Comparison of ENCODE assay signal across 7 cellular contexts in genomic region chr11:119337581-119338317, GRCh38. TPM values are rescaled to one million over a fixed set of nuclear protein-coding genes. Genes with fewer than 3 reads are reported as not detected.
DNase-seq lines count a peak whose midpoint lies in the region; ATAC-seq and TF ChIP-seq lines count a peak whose summit lies in the region.

No MANE protein-coding gene starts in this region.

- H3K27me3 ChIP-seq in iPS-15b (ENCODE audit: control insufficient read depth, insufficient read depth, low read length) (peaks cover 30% of the 10 kb centered on the region), thoracic aorta (replicated peaks; ENCODE audit: insufficient read depth) (no peaks in the 10 kb centered on the region), adrenal gland (no peaks in the 10 kb centered on the region)

- H3K9ac ChIP-seq in iPS-15b (ENCODE audit: low read depth, low read length): peak overlapping the region; percentile 8

- peak overlapping the region; percentile 88 for H3K27ac Mint-ChIP-seq in HFFc6

- H3K9me3 ChIP-seq in iPS-15b (ENCODE audit: control insufficient read depth, insufficient read depth, low read length): no peaks in the 10 kb centered on the region
- H3K9me3 ChIP-seq in thoracic aorta: no peaks in the 10 kb centered on the region
- no peaks in the 10 kb centered on the region for H3K9me3 ChIP-seq in adrenal gland (replicated peaks in 1 of 3)

- DNase-seq in HFFc6 (peak; percentile 54), T1000 (lab: John Stamatoyannopoulos, UW) (peak; percentile 51), thoracic aorta (ENCODE audit: low spot score) (no peak), NCI-H69 (lab: John Stamatoyannopoulos, UW) (no peak), adrenal gland (no peak)
- no peak for DNase-seq in stimulated activated naive CD4-positive, alpha-beta T cell (lab: John Stamatoyannopoulos, UW)

- H3K4me1 ChIP-seq in iPS-15b (ENCODE audit: control insufficient read depth, insufficient read depth, low read length) (peaks cover 13% of the 10 kb centered on the region), thoracic aorta (ENCODE audit: control insufficient read depth in 1 of 2, low read depth in 2 of 2) (peaks cover 22 to 59% of the 10 kb centered on the region in 2 donors), adrenal gland (replicated peaks in 1 of 2) (peaks cover 23 to 50% of the 10 kb centered on the region in 2 donors)

- no peak for TF ChIP-seq POLR2A in adrenal gland (IDR thresholded peaks at IDR 0.05)

- peaks cover 12% of the 10 kb centered on the region for H3K27me3 Mint-ChIP-seq in HFFc6 (ENCODE audit: insufficient read depth)

- peak overlapping the region; percentile 78 for H3K4me3 Mint-ChIP-seq in HFFc6

- ATAC-seq in thoracic aorta (ENCODE audit: insufficient number of reproducible peaks, low FRiP score, low read depth): no peak

- H3K36me3 ChIP-seq in iPS-15b (ENCODE audit: control insufficient read depth, insufficient read depth, low read length): peaks cover 8% of the 10 kb centered on the region
- H3K36me3 ChIP-seq in thoracic aorta: no peaks in the 10 kb centered on the region
- peaks cover 0 to 11% of the 10 kb centered on the region in 2 donors for H3K36me3 ChIP-seq in adrenal gland (replicated peaks in 1 of 2)

- H3K27ac ChIP-seq in thoracic aorta (no peak overlapping the region), adrenal gland (peak overlapping the region in 1 of 5 donors; percentile 23)

- no peaks in the 10 kb centered on the region for H3K9me3 Mint-ChIP-seq in HFFc6

- peak overlapping the region; percentile 54 for H3K4me3 ChIP-seq in iPS-15b (ENCODE audit: low read depth, low read length)
- peak overlapping the region; percentile 91 for H3K4me3 ChIP-seq in thoracic aorta
- no peak overlapping the region for H3K4me3 ChIP-seq in adrenal gland

- no peak for TF ChIP-seq CTCF in HFFc6 (IDR thresholded peaks at IDR 0.05)
- no peak for TF ChIP-seq CTCF in thoracic aorta (IDR thresholded peaks at IDR 0.05)
- no peak for TF ChIP-seq CTCF in adrenal gland (IDR thresholded peaks at IDR 0.05)

- WGBS in adrenal gland, 4 donors: 44 to 59% (median 58%) methylated on average over 3 to 9 of the region's 9 CpGs

- intact Hi-C loops in adrenal gland (cut with DNase I): loop anchor here in 1 of 2 donors (10.0 kb wide), 2 partner anchors 63 to 133 kb away; partner anchors contain the start of gene CBL

- H3K36me3 Mint-ChIP-seq in HFFc6 (ENCODE audit: low read depth): peaks cover 21% of the 10 kb centered on the region; the same call in 1 of the 2 replicates

- peaks cover 61% of the 10 kb centered on the region for H3K4me1 Mint-ChIP-seq in HFFc6 (ENCODE audit: low read depth)

RNA-seq across cellular contexts. Expression of gene C1QTNF5, which starts 2.9 kb away (rescaled TPM):
- 10 to 100 TPM in 5 of 6 experiments, 1 to 10 TPM in 1; 8.2 to 16.1 (median 15.1) TPM for total RNA-seq in HFFc6 (2021; fragmentation: NEBNext Ultra II Directional; extraction: Animal tissue kit (Norgen Biotek cat#: 25700))
- total RNA-seq in thoracic aorta: 10 to 100 TPM; 53.2 to 98.2 TPM
- total RNA-seq in adrenal gland: 10 to 100 TPM; 10.3 to 46.9 (median 23.0) TPM
- 10 to 100 TPM in 2 of 3 donors, 1 to 10 TPM in 1; 1.8 to 25.9 (median 20.3) TPM for polyA plus RNA-seq in adrenal gland

RNA-seq across cellular contexts. Expression of gene RNF26, which starts 3.4 kb away (rescaled TPM):
- total RNA-seq in HFFc6 (2021; fragmentation: NEBNext Ultra II Directional; extraction: Animal tissue kit (Norgen Biotek cat#: 25700)): 10 to 100 TPM; 48.6 to 63.5 (median 52.7) TPM
- total RNA-seq in thoracic aorta: 10 to 100 TPM; 11.0 to 12.1 TPM
- total RNA-seq in adrenal gland: 10 to 100 TPM in 7 of 8 donors, 1 to 10 TPM in 1; 8.9 to 28.0 (median 20.6) TPM
- polyA plus RNA-seq in adrenal gland: 10 to 100 TPM in 2 of 3 donors, 1 to 10 TPM in 1; 9.6 to 13.0 (median 10.7) TPM

RNA-seq across cellular contexts. Expression of gene MFRP, which starts 8.8 kb away (rescaled TPM):
- total RNA-seq in HFFc6 (2021; fragmentation: NEBNext Ultra II Directional; extraction: Animal tissue kit (Norgen Biotek cat#: 25700)): not detected
- total RNA-seq in thoracic aorta (under 1 TPM in 1 of 2 donors, not detected in 1; 0.27 TPM), adrenal gland (under 1 TPM in 1 of 8 donors, not detected in 7; under 0.01 TPM)
- polyA plus RNA-seq in adrenal gland: not detected

RNA-seq across cellular contexts. Expression of gene MCAM, which starts 20.8 kb away (rescaled TPM):
- 1 to 10 TPM; 1.8 to 7.7 (median 6.9) TPM for total RNA-seq in HFFc6 (2021; fragmentation: NEBNext Ultra II Directional; extraction: Animal tissue kit (Norgen Biotek cat#: 25700))
- total RNA-seq in thoracic aorta (1,000 to 10,000 TPM; 3,387 to 6,698 TPM), adrenal gland (100 to 1,000 TPM in 1 of 8 donors, 10 to 100 TPM in 7; 15.3 to 143 (median 45.8) TPM)
- 10 to 100 TPM; 17.2 to 48.5 (median 30.5) TPM for polyA plus RNA-seq in adrenal gland

RNA-seq across cellular contexts. Expression of gene USP2, which starts 43.7 kb away (rescaled TPM):
- total RNA-seq in HFFc6 (2021; fragmentation: NEBNext Ultra II Directional; extraction: Animal tissue kit (Norgen Biotek cat#: 25700)): under 1 TPM; 0.32 to 0.71 (median 0.49) TPM
- 1 to 10 TPM in 1 of 2 donors, under 1 TPM in 1; 0.68 to 2.1 TPM for total RNA-seq in thoracic aorta
- total RNA-seq in adrenal gland: 10 to 100 TPM in 4 of 8 donors, 1 to 10 TPM in 4; 3.9 to 28.7 (median 13.0) TPM
- polyA plus RNA-seq in adrenal gland: 10 to 100 TPM in 1 of 3 donors, 1 to 10 TPM in 2; 4.6 to 11.8 (median 9.1) TPM

Comparison
In these comparisons a context has a peak if more than half of its experiments do, and no peak if none do; other contexts are left out.
1. DNase-seq: peak in HFFc6 (single experiment) and T1000 (single experiment); none in thoracic aorta (single experiment), stimulated activated naive CD4-positive, alpha-beta T cell (0 of 6), NCI-H69 (single experiment) and adrenal gland (0 of 7).
2. H3K4me3 ChIP-seq: peak in iPS-15b (single experiment) and thoracic aorta (single experiment); none in adrenal gland (0 of 4).